29 cellular contexts compared by ENCODE assay signal in the genomic region with DNA sequence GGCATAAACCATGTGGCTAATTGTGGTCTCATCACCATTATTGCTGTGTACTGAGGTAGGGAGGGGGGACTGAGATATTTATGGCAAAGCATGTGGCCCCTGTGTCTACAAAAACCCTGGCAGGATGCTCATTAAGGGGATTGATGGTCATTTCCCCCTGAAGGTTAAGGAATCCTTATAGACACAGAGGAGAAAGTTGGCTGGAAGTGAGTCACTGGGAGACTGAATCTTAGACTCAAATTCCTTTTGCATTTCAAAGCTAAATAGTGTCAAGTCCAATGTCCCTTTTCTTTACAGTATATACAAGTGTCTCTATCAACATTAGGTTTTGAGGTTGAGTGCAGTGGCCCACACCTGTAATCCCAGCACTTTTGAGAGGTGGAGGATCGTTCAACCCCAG. TPM values are rescaled to one million over a fixed set of nuclear protein-coding genes. Genes with fewer than 3 reads are reported as not detected.
A peak's percentile ranks its signal among the peaks of the same experiment; 100 is the strongest.
DNase-seq lines count a peak whose midpoint lies in the region; ATAC-seq, FAIRE-seq and TF ChIP-seq lines count a peak whose summit lies in the region.
"Had no signal": no experiment of that assay in that cellular context is flagged by ENCODE, and none has a peak within 500 bp of the region (broad histone marks: within the 10 kb centered on the region; RNA-seq: fewer than 3 reads in every experiment).

No MANE protein-coding gene starts in this region.

- no peak for TF ChIP-seq CTCF in bronchial epithelial cell (IDR thresholded peaks at IDR 0.05; ENCODE audit: insufficient read depth, low read length, severe bottlenecking)
- TF ChIP-seq CTCF in GM13977 (IDR thresholded peaks at IDR 0.05; ENCODE audit: extremely low read depth, insufficient read depth, missing control alignments) = no peak

- intact Hi-C loops in activated CD4-positive, alpha-beta memory T cell treated with anti-CD3 and anti-CD28 coated beads for 36 hours (cut with micrococcal nuclease) = no loop called here

- peaks cover 2% of the 10 kb centered on the region for H3K9me3 Mint-ChIP-seq in activated CD4-positive, alpha-beta memory T cell treated with anti-CD3 and anti-CD28 coated beads, Interleukin-2, amount 10 ng/mL, durations not matched to agents 7 days and 5 days
- H3K9me3 Mint-ChIP-seq in activated CD4-positive, alpha-beta memory T cell treated with anti-CD3 and anti-CD28 coated beads for 36 hours = peaks cover 8% of the 10 kb centered on the region
- H3K9me3 Mint-ChIP-seq: activated B cell treated with CpG ODN at 0.5 μM for 24 hours; activated T-helper 1 cell treated with anti-CD3 and anti-CD28 coated beads, Interleukin-12 subunit alpha, Interleukin-12 subunit beta, Interleukin-2, Interleukin-4 antibody, amounts not matched to agents 30 ng/mL and 10 ng/mL and 1 ng/mL, durations not matched to agents 14 hours and 24 hours and 36 hours had no signal

- CTCF ChIA-PET in activated CD4-positive, alpha-beta memory T cell treated with anti-CD3 and anti-CD28 coated beads, Interleukin-2, amount 10 ng/mL, durations not matched to agents 7 days and 5 days (lab: Charles Lee) = interaction anchor here (0.7 to 3.0 kb wide), 2 partner anchors 9 to 54 kb away, joined by 7 to 14 read pairs; partner anchors contain the start of gene DACT3
- CTCF ChIA-PET in activated CD4-positive, alpha-beta memory T cell treated with anti-CD3 and anti-CD28 coated beads for 36 hours (lab: Charles Lee) = interaction anchor here (1.0 to 1.7 kb wide), 2 partner anchors 9 to 33 kb away, joined by 3 to 9 read pairs; no protein-coding TSS in a partner anchor

- ATAC-seq in HG03095 (IDR thresholded peaks at IDR 0.05; ENCODE audit: unreplicated experiment) = no peak
- ATAC-seq: GM12878, heart left ventricle had no signal

- no peak overlapping the region for H3K4me3 ChIP-seq in bronchial epithelial cell (ENCODE audit: low read depth, low read length)
- H3K4me3 ChIP-seq: BLaER1 treated with 17β-estradiol and CSF1 and Interleukin-3, amounts not matched to agents 10 nM and 100 nM; coronary artery; GM12878; heart left ventricle; SJSA1; upper lobe of left lung had no signal

- in situ Hi-C loops in GM13977 (cut with MboI; ENCODE audit: low pct_unique_long_range_greater_than_20kb, low sequenced_read_pairs, unreplicated experiment) = no loop called here

- FAIRE-seq in HTR-8/SVneo (lab: Jason Lieb, UNC) = peak; percentile 46
- no peak for FAIRE-seq in bronchial epithelial cell (lab: Jason Lieb, UNC)
- FAIRE-seq: GM12878 had no signal

- H3K36me3 ChIP-seq in bronchial epithelial cell (ENCODE audit: control insufficient read depth, insufficient read depth, low read length) = peaks cover 8% of the 10 kb centered on the region

- no peaks in the 10 kb centered on the region for H3K27me3 ChIP-seq in bronchial epithelial cell (ENCODE audit: control insufficient read depth, insufficient read depth, low read length)
- H3K27me3 ChIP-seq: BLaER1 treated with 17β-estradiol and CSF1 and Interleukin-3, amounts not matched to agents 10 nM and 100 nM; brain microvascular endothelial cell; heart left ventricle; SJSA1; upper lobe of left lung had no signal

- no peak overlapping the region for H3K4me3 Mint-ChIP-seq in activated CD4-positive, alpha-beta memory T cell treated with anti-CD3 and anti-CD28 coated beads, Interleukin-2, amount 10 ng/mL, durations not matched to agents 7 days and 5 days
- H3K4me3 Mint-ChIP-seq in activated CD4-positive, alpha-beta memory T cell treated with anti-CD3 and anti-CD28 coated beads for 36 hours = no peak overlapping the region
- H3K4me3 Mint-ChIP-seq: activated B cell treated with CpG ODN at 0.5 μM for 24 hours; activated naive CD8-positive, alpha-beta T cell treated with anti-CD3 and anti-CD28 coated beads, Interleukin-2, amount 10 ng/mL, durations not matched to agents 7 days and 5 days; activated T-helper 1 cell treated with anti-CD3 and anti-CD28 coated beads, Interleukin-12 subunit alpha, Interleukin-12 subunit beta, Interleukin-2, Interleukin-4 antibody, amounts not matched to agents 30 ng/mL and 10 ng/mL and 1 ng/mL, durations not matched to agents 14 hours and 24 hours and 36 hours had no signal

- POLR2A ChIA-PET in activated CD4-positive, alpha-beta memory T cell treated with anti-CD3 and anti-CD28 coated beads, Interleukin-2, amount 10 ng/mL, durations not matched to agents 7 days and 5 days (lab: Charles Lee) = interaction anchor here (1.0 kb wide), 1 partner anchor 10 kb away, joined by 3 read pairs; the partner anchor contains the start of gene DACT3
- POLR2A ChIA-PET in activated CD4-positive, alpha-beta memory T cell treated with anti-CD3 and anti-CD28 coated beads for 36 hours (lab: Charles Lee) = no interaction called here

- no peaks in the 10 kb centered on the region for H3K4me1 Mint-ChIP-seq in activated CD4-positive, alpha-beta memory T cell treated with anti-CD3 and anti-CD28 coated beads, Interleukin-2, amount 10 ng/mL, durations not matched to agents 7 days and 5 days
- H3K4me1 Mint-ChIP-seq in activated CD4-positive, alpha-beta memory T cell treated with anti-CD3 and anti-CD28 coated beads for 36 hours (ENCODE audit: low read depth) = no peaks in the 10 kb centered on the region
- H3K4me1 Mint-ChIP-seq: activated B cell treated with CpG ODN at 0.5 μM for 24 hours; activated naive CD8-positive, alpha-beta T cell treated with anti-CD3 and anti-CD28 coated beads, Interleukin-2, amount 10 ng/mL, durations not matched to agents 7 days and 5 days had no signal

- H3K27ac Mint-ChIP-seq in activated CD4-positive, alpha-beta memory T cell treated with anti-CD3 and anti-CD28 coated beads, Interleukin-2, amount 10 ng/mL, durations not matched to agents 7 days and 5 days = peak overlapping the region; percentile 21
- H3K27ac Mint-ChIP-seq in activated CD4-positive, alpha-beta memory T cell treated with anti-CD3 and anti-CD28 coated beads for 36 hours = no peak overlapping the region
- H3K27ac Mint-ChIP-seq: activated B cell treated with CpG ODN at 0.5 μM for 24 hours; activated naive CD8-positive, alpha-beta T cell treated with anti-CD3 and anti-CD28 coated beads, Interleukin-2, amount 10 ng/mL, durations not matched to agents 7 days and 5 days; activated T-helper 1 cell treated with anti-CD3 and anti-CD28 coated beads, Interleukin-12 subunit alpha, Interleukin-12 subunit beta, Interleukin-2, Interleukin-4 antibody, amounts not matched to agents 30 ng/mL and 10 ng/mL and 1 ng/mL, durations not matched to agents 14 hours and 24 hours and 36 hours had no signal

- no peak for DNase-seq in activated CD4-positive, alpha-beta memory T cell treated with anti-CD3 and anti-CD28 coated beads, Interleukin-2, amount 10 ng/mL, durations not matched to agents 7 days and 5 days
- no peak for DNase-seq in activated CD4-positive, alpha-beta memory T cell treated with anti-CD3 and anti-CD28 coated beads for 36 hours
- DNase-seq in HTR-8/SVneo (ENCODE audit: insufficient read length, low spot score) (no peak), bronchial epithelial cell (ENCODE audit: low read depth) (peak; percentile 40), renal cortical epithelial cell (ENCODE audit: low read depth) (peak; percentile 5), GDM1 (lab: John Stamatoyannopoulos, UW) (no peak), GM13977 (ENCODE audit: low spot score) (no peak)
- DNase-seq: activated B cell treated with CpG ODN at 0.5 μM for 24 hours; activated CD8-positive, alpha-beta memory T cell treated with anti-CD3 and anti-CD28 coated beads for 24 hours; activated naive CD8-positive, alpha-beta T cell treated with anti-CD3 and anti-CD28 coated beads, Interleukin-2, amount 10 ng/mL, durations not matched to agents 7 days and 5 days; brain microvascular endothelial cell; GF-D8; GOT3; heart left ventricle; KBM-7; NCI-H187; NCI-H2227 treated with DMSO at 0.1 percent for 48 hours; nucleus accumbens; retina; stimulated activated CD4-positive, alpha-beta T cell treated with anti-CD3 and anti-CD28 coated beads, Interleukin-12 subunit alpha, Interleukin-12 subunit beta, amount 100 ng/mL, for 4 hours; T-helper 9 cell; upper lobe of left lung had no signal

- H3K36me3 Mint-ChIP-seq in activated CD4-positive, alpha-beta memory T cell treated with anti-CD3 and anti-CD28 coated beads, Interleukin-2, amount 10 ng/mL, durations not matched to agents 7 days and 5 days (ENCODE audit: low read depth) = peaks cover 41% of the 10 kb centered on the region
- peaks cover 27% of the 10 kb centered on the region for H3K36me3 Mint-ChIP-seq in activated CD4-positive, alpha-beta memory T cell treated with anti-CD3 and anti-CD28 coated beads for 36 hours

- H3K27me3 Mint-ChIP-seq in activated CD4-positive, alpha-beta memory T cell treated with anti-CD3 and anti-CD28 coated beads, Interleukin-2, amount 10 ng/mL, durations not matched to agents 7 days and 5 days = no peaks in the 10 kb centered on the region
- no peaks in the 10 kb centered on the region for H3K27me3 Mint-ChIP-seq in activated CD4-positive, alpha-beta memory T cell treated with anti-CD3 and anti-CD28 coated beads for 36 hours
- H3K27me3 Mint-ChIP-seq: activated B cell treated with CpG ODN at 0.5 μM for 24 hours; activated naive CD8-positive, alpha-beta T cell treated with anti-CD3 and anti-CD28 coated beads, Interleukin-2, amount 10 ng/mL, durations not matched to agents 7 days and 5 days had no signal

RNA-seq across cellular contexts. Expression of gene DACT3, which starts 9.9 kb away (rescaled TPM):
- under 1 TPM; 0.15 to 0.20 TPM for total RNA-seq in activated CD4-positive, alpha-beta memory T cell treated with anti-CD3 and anti-CD28 coated beads, Interleukin-2, amount 10 ng/mL, durations not matched to agents 7 days and 5 days
- total RNA-seq in activated CD4-positive, alpha-beta memory T cell treated with anti-CD3 and anti-CD28 coated beads for 36 hours = 1 to 10 TPM; 2.8 to 3.0 TPM
- total RNA-seq in bronchial epithelial cell = under 0.01 and 0.13 TPM in 2 replicates
- not detected in 2 replicates for total RNA-seq in renal cortical epithelial cell

RNA-seq across cellular contexts. Expression of gene GNG8, which starts 34.9 kb away (rescaled TPM):
- 1 to 10 TPM; 3.1 to 3.4 TPM for total RNA-seq in activated CD4-positive, alpha-beta memory T cell treated with anti-CD3 and anti-CD28 coated beads, Interleukin-2, amount 10 ng/mL, durations not matched to agents 7 days and 5 days
- total RNA-seq in activated CD4-positive, alpha-beta memory T cell treated with anti-CD3 and anti-CD28 coated beads for 36 hours = 1 to 10 TPM; 9.5 TPM
- total RNA-seq in bronchial epithelial cell (not detected in 2 replicates), renal cortical epithelial cell (not detected in 2 replicates)
- total RNA-seq: GM12878, heart left ventricle, lower leg skin, SJSA1, upper lobe of left lung had no signal

RNA-seq across cellular contexts. Expression of gene PTGIR, which starts 46.0 kb away (rescaled TPM):
- total RNA-seq in activated CD4-positive, alpha-beta memory T cell treated with anti-CD3 and anti-CD28 coated beads, Interleukin-2, amount 10 ng/mL, durations not matched to agents 7 days and 5 days = 1 to 10 TPM; 5.3 to 5.6 TPM
- total RNA-seq in activated CD4-positive, alpha-beta memory T cell treated with anti-CD3 and anti-CD28 coated beads for 36 hours = 10 to 100 TPM; 22.6 to 24.6 TPM
- total RNA-seq in bronchial epithelial cell = 0.26 TPM in 1 of 2 replicates, not detected in the other
- total RNA-seq in renal cortical epithelial cell = not detected in 2 replicates
- total RNA-seq: SJSA1 had no signal

RNA-seq across cellular contexts. Expression of gene PRKD2, which starts 46.0 kb away (rescaled TPM):
- 100 to 1,000 TPM; 167 to 177 TPM for total RNA-seq in activated CD4-positive, alpha-beta memory T cell treated with anti-CD3 and anti-CD28 coated beads, Interleukin-2, amount 10 ng/mL, durations not matched to agents 7 days and 5 days
- 10 to 100 TPM; 78.8 to 84.4 TPM for total RNA-seq in activated CD4-positive, alpha-beta memory T cell treated with anti-CD3 and anti-CD28 coated beads for 36 hours
- total RNA-seq in bronchial epithelial cell (18.8 and 24.5 TPM in 2 replicates), renal cortical epithelial cell (25.2 and 61.1 TPM in 2 replicates)

Comparison
In these comparisons a context has a peak if more than half of its experiments do, and no peak if none do; other contexts are left out.
1. DNase-seq: peak in bronchial epithelial cell (single experiment) and renal cortical epithelial cell (single experiment); none in activated CD4-positive, alpha-beta memory T cell treated with anti-CD3 and anti-CD28 coated beads, Interleukin-2, amount 10 ng/mL, durations not matched to agents 7 days and 5 days (single experiment), activated CD4-positive, alpha-beta memory T cell treated with anti-CD3 and anti-CD28 coated beads for 36 hours (single experiment), HTR-8/SVneo (single experiment), GDM1 (single experiment) and GM13977 (single experiment).